In the genomic region with DNA sequence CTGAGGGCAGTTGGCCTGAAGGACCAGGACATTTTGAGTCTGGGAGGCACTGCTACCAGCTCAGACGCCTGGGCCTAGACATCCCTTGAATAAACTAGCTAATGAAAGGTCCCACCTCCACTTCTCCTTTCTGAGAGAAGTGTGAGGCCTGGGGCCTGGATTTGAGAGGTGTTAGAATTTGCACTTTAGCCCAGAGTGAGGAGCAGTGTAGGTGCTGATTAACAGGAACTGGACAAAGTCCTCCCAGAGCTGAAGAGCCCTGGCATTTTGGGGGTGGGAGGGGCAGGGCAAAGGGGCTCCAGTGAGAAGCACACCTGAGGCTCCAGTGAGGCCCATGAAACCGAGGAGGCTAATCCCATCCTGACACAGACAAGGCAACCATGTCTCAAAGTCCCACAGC, we compare ENCODE assay signal across 15 cellular contexts. TPM values are rescaled to one million over a fixed set of nuclear protein-coding genes. Genes with fewer than 3 reads are reported as not detected.
DNase-seq lines count a peak whose midpoint lies in the region; ATAC-seq, FAIRE-seq and TF ChIP-seq lines count a peak whose summit lies in the region.
"Had no signal": no experiment of that assay in that cellular context is flagged by ENCODE, and none has a peak within 500 bp of the region (broad histone marks: within the 10 kb centered on the region; RNA-seq: fewer than 3 reads in every experiment).

No MANE protein-coding gene starts in this region.

- in situ Hi-C loops in HepG2 (cut with HindIII; ENCODE audit: extremely low pct_ligation_motif_present, low pct_unique_long_range_greater_than_20kb) = no loop called here

- TF ChIP-seq CTCF in PC-9 (conservative IDR thresholded peaks at IDR 0.05) = no peak
- no peak for TF ChIP-seq CTCF in HepG2 (CRISPR knock-in tag; IDR thresholded peaks at IDR 0.05)

- TF ChIP-seq RAD21 in HepG2 (CRISPR knock-in tag; IDR thresholded peaks at IDR 0.05) = no peak

- ATAC-seq in HepG2 = peak; percentile 47
- ATAC-seq in HG02884 (IDR thresholded peaks at IDR 0.05; ENCODE audit: unreplicated experiment) = no peak

- no peaks in the 10 kb centered on the region for H3K27me3 ChIP-seq in PC-9 (ENCODE audit: insufficient read depth, low read depth)
- no peaks in the 10 kb centered on the region for H3K27me3 ChIP-seq in HepG2 (ENCODE audit: control insufficient read depth in 1 of 2, insufficient read depth in 2 of 2, low read length in 2 of 2)
- H3K27me3 ChIP-seq: BLaER1 treated with 17β-estradiol and CSF1 and Interleukin-3, amounts not matched to agents 10 nM and 100 nM; SJSA1 had no signal

- TF ChIP-seq POLR2A in HepG2 (IDR thresholded peaks at IDR 0.05; ENCODE audit: insufficient read depth in 1 of 2, low read depth in 2 of 2, low read length in 2 of 2) = no peak

- H3F3A ChIP-seq in PC-9 (ENCODE audit: insufficient read depth, low read depth) = peaks cover 14% of the 10 kb centered on the region

- peak; percentile 37 for DNase-seq in CD1c-positive myeloid dendritic cell (ENCODE audit: extremely low spot score)
- DNase-seq in PC-9 = no peak
- no peak for DNase-seq in HepG2 (ENCODE audit: low spot score)
- DNase-seq in NCI-H446 (lab: John Stamatoyannopoulos, UW) = no peak
- DNase-seq in activated CD8-positive, alpha-beta memory T cell treated with anti-CD3 and anti-CD28 coated beads for 24 hours = no peak
- DNase-seq: DMS153, EL, IMR-90, NCI-H1436 treated with DMSO at 0.1 percent for 48 hours, NCI-H2081, NCI-H526 had no signal

- H3K9me3 ChIP-seq in PC-9 (ENCODE audit: insufficient read depth, low read depth) = no peaks in the 10 kb centered on the region
- no peaks in the 10 kb centered on the region for H3K9me3 ChIP-seq in HepG2 (ENCODE audit: low read length)
- H3K9me3 ChIP-seq: BLaER1 treated with 17β-estradiol and CSF1 and Interleukin-3, amounts not matched to agents 10 nM and 100 nM; SJSA1 had no signal

- H3K36me3 ChIP-seq in PC-9 (ENCODE audit: low read depth) = no peaks in the 10 kb centered on the region
- no peaks in the 10 kb centered on the region for H3K36me3 ChIP-seq in HepG2 (replicated peaks in 1 of 2; ENCODE audit: control insufficient read depth in 1 of 2, insufficient read depth in 2 of 2, low read length in 2 of 2)
- H3K36me3 ChIP-seq: BLaER1 treated with 17β-estradiol and CSF1 and Interleukin-3, amounts not matched to agents 10 nM and 100 nM; SJSA1 had no signal

- H3K9me2 ChIP-seq in PC-9 (ENCODE audit: insufficient read depth) = no peaks in the 10 kb centered on the region

- CTCF ChIA-PET in PC-9 (lab: Charles Lee) (no interaction called here), HepG2 (lab: Yijun Ruan, JAX; ENCODE audit: low intra/inter-chr PET ratio, low total read pairs) (no interaction called here)

- H4K20me1 ChIP-seq in PC-9 (ENCODE audit: insufficient read depth) (no peaks in the 10 kb centered on the region), HepG2 (ENCODE audit: insufficient read depth, low read length) (no peaks in the 10 kb centered on the region)
- H4K20me1 ChIP-seq: BLaER1 treated with 17β-estradiol and CSF1 and Interleukin-3, amounts not matched to agents 10 nM and 100 nM had no signal

- POLR2A ChIA-PET in PC-9 (lab: Charles Lee; ENCODE audit: unreplicated experiment) (interaction anchor here (0.6 kb wide), 1 partner anchor 89 kb away, joined by 6 read pairs; no protein-coding TSS in a partner anchor), HepG2 (lab: Yijun Ruan, JAX) (interaction anchor here (0.7 to 1.3 kb wide), 4 partner anchors 9 to 38 kb away, joined by 3 to 5 read pairs (median 4); a partner anchor contains a TSS)

- BruUV-seq in PC-9 (replicated peaks; lab: Mats Ljungman, UMichigan) = no TSS peak
- BruUV-seq in HepG2 (replicated peaks; lab: Mats Ljungman, UMichigan) = no TSS peak

- TF ChIP-seq EP300 in HepG2 (IDR thresholded peaks at IDR 0.05; ENCODE audit: low read depth in 2 of 2, low read length in 2 of 2) = no peak
- no peak for TF ChIP-seq EP300 in HepG2 (CRISPR knock-in tag; IDR thresholded peaks at IDR 0.05; ENCODE audit: borderline replicate concordance)

- H3K4me2 ChIP-seq in PC-9 (peak overlapping the region; percentile 34; the same call in 1 of the 2 replicates), HepG2 (ENCODE audit: low read depth, low read length) (peak overlapping the region; percentile 58)
- H3K4me2 ChIP-seq: BLaER1 treated with 17β-estradiol and CSF1 and Interleukin-3, amounts not matched to agents 10 nM and 100 nM had no signal

- intact Hi-C loops in PC-9 (cut with micrococcal nuclease; ENCODE audit: unreplicated experiment) = no loop called here
- intact Hi-C loops in HepG2 (cut with micrococcal nuclease; ENCODE audit: unreplicated experiment) = no loop called here

- H3K79me2 ChIP-seq in PC-9 (ENCODE audit: low read depth) (no peaks in the 10 kb centered on the region), HepG2 (ENCODE audit: insufficient read depth, low read length) (no peaks in the 10 kb centered on the region)

- H3K4me3 ChIP-seq in PC-9 = no peak overlapping the region
- H3K4me3 ChIP-seq in HepG2 (replicated peaks in 1 of 3; ENCODE audit: insufficient read depth in 1 of 3, low read depth in 2 of 3, low read length in 3 of 3) = peak overlapping the region in 1 of 3 experiments; percentile 7; a peak in 1 of 6 replicates
- H3K4me3 ChIP-seq: BLaER1 treated with 17β-estradiol and CSF1 and Interleukin-3, amounts not matched to agents 10 nM and 100 nM; SJSA1 had no signal

- WGBS in HepG2 (ENCODE audit: low lambda C conversion rate) = 5% methylated on average over 2 of the region's 2 CpGs

- peaks cover 5% of the 10 kb centered on the region for H3K4me1 ChIP-seq in PC-9 (replicated peaks; ENCODE audit: insufficient read depth)
- peaks cover 60% of the 10 kb centered on the region for H3K4me1 ChIP-seq in HepG2 (ENCODE audit: insufficient read depth, low read length)
- H3K4me1 ChIP-seq: SJSA1 had no signal

- FAIRE-seq in HepG2 (lab: Jason Lieb, UNC) = no peak
- FAIRE-seq: GM18507 had no signal

- H3K27ac ChIP-seq in PC-9 = no peak overlapping the region
- no peak overlapping the region for H3K27ac ChIP-seq in HepG2 (ENCODE audit: extremely low read length, insufficient read depth, low read length)
- H3K27ac ChIP-seq: BLaER1 treated with 17β-estradiol and CSF1 and Interleukin-3, amounts not matched to agents 10 nM and 100 nM; SJSA1 had no signal

- no peak overlapping the region for H3K9ac ChIP-seq in HepG2 (ENCODE audit: insufficient read depth, low read depth, low read length)
- H3K9ac ChIP-seq: BLaER1 treated with 17β-estradiol and CSF1 and Interleukin-3, amounts not matched to agents 10 nM and 100 nM had no signal

- no peak overlapping the region for H2AFZ ChIP-seq in PC-9
- no peak overlapping the region for H2AFZ ChIP-seq in HepG2 (ENCODE audit: low read length)

RNA-seq across cellular contexts. Expression of a gene that starts 15.2 kb away (rescaled TPM):
- total RNA-seq in PC-9 (2021) (218 and 264 TPM in 2 replicates), HepG2 (2016; rRNA removed; fragmentation: Illumina TruSeq; extraction: Trizol) (62.9 and 120 TPM in 2 replicates)
- 32.1 and 33.8 TPM in 2 replicates for total RNA-seq in HepG2 (2016; cell fraction: cytosol; rRNA removed; fragmentation: Illumina TruSeq; extraction: Trizol; ENCODE audit: low read depth)
- 60.0 and 120 TPM in 2 replicates for total RNA-seq in HepG2 (2016; cell fraction: insoluble cytoplasmic fraction; rRNA removed; fragmentation: Illumina TruSeq; extraction: Trizol)
- 66.6 and 68.6 TPM in 2 replicates for total RNA-seq in HepG2 (2016; cell fraction: membrane; rRNA removed; fragmentation: Illumina TruSeq; extraction: Trizol)
- 104 and 128 TPM in 2 replicates for total RNA-seq in HepG2 (2016; cell fraction: nucleus; rRNA removed; fragmentation: Illumina TruSeq; extraction: Trizol)
- polyA plus RNA-seq in HepG2 (2011; rRNA removed) = 159 and 209 TPM in 2 replicates
- polyA plus RNA-seq in HepG2 (2011; cell fraction: cytosol; rRNA removed) = 144 and 165 TPM in 2 replicates
- 113 and 131 TPM in 2 replicates for polyA plus RNA-seq in HepG2 (2011; cell fraction: nucleus; rRNA removed)
- polyA plus RNA-seq in HepG2 (2012) = 119 and 235 TPM in 2 replicates
- 34.6 and 34.8 TPM in 2 replicates for polyA plus RNA-seq in HepG2 (2016; cell fraction: cytosol; fragmentation: Illumina TruSeq; extraction: Trizol; ENCODE audit: low read depth)
- 74.0 and 78.9 TPM in 2 replicates for polyA plus RNA-seq in HepG2 (2016; cell fraction: insoluble cytoplasmic fraction; fragmentation: Illumina TruSeq; extraction: Trizol; ENCODE audit: low read depth)
- 51.1 and 55.4 TPM in 2 replicates for polyA plus RNA-seq in HepG2 (2016; cell fraction: membrane; fragmentation: Illumina TruSeq; extraction: Trizol; ENCODE audit: low read depth)
- 197 and 219 TPM in 2 replicates for polyA plus RNA-seq in HepG2 (2016; cell fraction: nucleus; fragmentation: Illumina TruSeq; extraction: Trizol; ENCODE audit: insufficient read depth, low read depth)
- polyA minus RNA-seq in HepG2 (2011; rRNA and poly(A)+ RNA removed; ENCODE audit: low replicate concordance) = 282 and 502 TPM in 2 replicates
- 101 and 104 TPM in 2 replicates for polyA minus RNA-seq in HepG2 (2011; cell fraction: cytosol; rRNA and poly(A)+ RNA removed)
- polyA minus RNA-seq in HepG2 (2011; cell fraction: nucleus; rRNA and poly(A)+ RNA removed) = 52.3 and 68.3 TPM in 2 replicates

RNA-seq across cellular contexts. Expression of a gene that starts 47.1 kb away (rescaled TPM):
- 332 and 411 TPM in 2 replicates for total RNA-seq in PC-9 (2021)
- 86.1 and 94.9 TPM in 2 replicates for total RNA-seq in HepG2 (2016; rRNA removed; fragmentation: Illumina TruSeq; extraction: Trizol)
- 77.4 and 107 TPM in 2 replicates for total RNA-seq in HepG2 (2016; cell fraction: cytosol; rRNA removed; fragmentation: Illumina TruSeq; extraction: Trizol; ENCODE audit: low read depth)
- 86.7 and 87.8 TPM in 2 replicates for total RNA-seq in HepG2 (2016; cell fraction: insoluble cytoplasmic fraction; rRNA removed; fragmentation: Illumina TruSeq; extraction: Trizol)
- 72.8 and 102 TPM in 2 replicates for total RNA-seq in HepG2 (2016; cell fraction: membrane; rRNA removed; fragmentation: Illumina TruSeq; extraction: Trizol)
- 32.5 and 36.8 TPM in 2 replicates for total RNA-seq in HepG2 (2016; cell fraction: nucleus; rRNA removed; fragmentation: Illumina TruSeq; extraction: Trizol)
- 45.2 and 45.3 TPM in 2 replicates for polyA plus RNA-seq in HepG2 (2011; rRNA removed)
- 60.1 and 80.0 TPM in 2 replicates for polyA plus RNA-seq in HepG2 (2011; cell fraction: cytosol; rRNA removed)
- polyA plus RNA-seq in HepG2 (2011; cell fraction: nucleus; rRNA removed) = 24.9 and 30.3 TPM in 2 replicates
- polyA plus RNA-seq in HepG2 (2012) = 32.6 and 51.2 TPM in 2 replicates
- polyA plus RNA-seq in HepG2 (2016; cell fraction: cytosol; fragmentation: Illumina TruSeq; extraction: Trizol; ENCODE audit: low read depth) = 104 and 131 TPM in 2 replicates
- 99.5 and 113 TPM in 2 replicates for polyA plus RNA-seq in HepG2 (2016; cell fraction: insoluble cytoplasmic fraction; fragmentation: Illumina TruSeq; extraction: Trizol; ENCODE audit: low read depth)
- 79.5 and 101 TPM in 2 replicates for polyA plus RNA-seq in HepG2 (2016; cell fraction: membrane; fragmentation: Illumina TruSeq; extraction: Trizol; ENCODE audit: low read depth)
- 58.8 and 65.6 TPM in 2 replicates for polyA plus RNA-seq in HepG2 (2016; cell fraction: nucleus; fragmentation: Illumina TruSeq; extraction: Trizol; ENCODE audit: insufficient read depth, low read depth)
- polyA minus RNA-seq in HepG2 (2011; rRNA and poly(A)+ RNA removed; ENCODE audit: low replicate concordance) = 39.3 and 98.7 TPM in 2 replicates
- 20.1 and 31.3 TPM in 2 replicates for polyA minus RNA-seq in HepG2 (2011; cell fraction: cytosol; rRNA and poly(A)+ RNA removed)
- polyA minus RNA-seq in HepG2 (2011; cell fraction: nucleus; rRNA and poly(A)+ RNA removed) = 8.5 and 11.1 TPM in 2 replicates

RNA-seq across cellular contexts. Expression of a gene that starts 57.2 kb away (rescaled TPM):
- 87.8 and 104 TPM in 2 replicates for total RNA-seq in PC-9 (2021)
- 30.1 and 39.9 TPM in 2 replicates for total RNA-seq in HepG2 (2016; rRNA removed; fragmentation: Illumina TruSeq; extraction: Trizol)
- 7.4 and 8.7 TPM in 2 replicates for total RNA-seq in HepG2 (2016; cell fraction: cytosol; rRNA removed; fragmentation: Illumina TruSeq; extraction: Trizol; ENCODE audit: low read depth)
- total RNA-seq in HepG2 (2016; cell fraction: insoluble cytoplasmic fraction; rRNA removed; fragmentation: Illumina TruSeq; extraction: Trizol) = 30.9 and 34.3 TPM in 2 replicates
- 22.3 and 27.4 TPM in 2 replicates for total RNA-seq in HepG2 (2016; cell fraction: membrane; rRNA removed; fragmentation: Illumina TruSeq; extraction: Trizol)
- 30.0 and 36.8 TPM in 2 replicates for total RNA-seq in HepG2 (2016; cell fraction: nucleus; rRNA removed; fragmentation: Illumina TruSeq; extraction: Trizol)
- polyA plus RNA-seq in HepG2 (2011; rRNA removed) = 28.3 and 30.2 TPM in 2 replicates
- polyA plus RNA-seq in HepG2 (2011; cell fraction: cytosol; rRNA removed) = 19.6 and 22.6 TPM in 2 replicates
- 21.7 and 24.1 TPM in 2 replicates for polyA plus RNA-seq in HepG2 (2011; cell fraction: nucleus; rRNA removed)
- polyA plus RNA-seq in HepG2 (2012) = 33.6 and 34.8 TPM in 2 replicates
- 1.4 and 1.7 TPM in 2 replicates for polyA plus RNA-seq in HepG2 (2016; cell fraction: cytosol; fragmentation: Illumina TruSeq; extraction: Trizol; ENCODE audit: low read depth)
- 17.7 and 24.1 TPM in 2 replicates for polyA plus RNA-seq in HepG2 (2016; cell fraction: insoluble cytoplasmic fraction; fragmentation: Illumina TruSeq; extraction: Trizol; ENCODE audit: low read depth)
- 3.9 and 5.5 TPM in 2 replicates for polyA plus RNA-seq in HepG2 (2016; cell fraction: membrane; fragmentation: Illumina TruSeq; extraction: Trizol; ENCODE audit: low read depth)
- 28.8 and 32.3 TPM in 2 replicates for polyA plus RNA-seq in HepG2 (2016; cell fraction: nucleus; fragmentation: Illumina TruSeq; extraction: Trizol; ENCODE audit: insufficient read depth, low read depth)
- polyA minus RNA-seq in HepG2 (2011; rRNA and poly(A)+ RNA removed; ENCODE audit: low replicate concordance) = 33.9 and 80.3 TPM in 2 replicates
- 28.8 and 37.8 TPM in 2 replicates for polyA minus RNA-seq in HepG2 (2011; cell fraction: cytosol; rRNA and poly(A)+ RNA removed)
- 41.6 and 55.4 TPM in 2 replicates for polyA minus RNA-seq in HepG2 (2011; cell fraction: nucleus; rRNA and poly(A)+ RNA removed)

RNA-seq across cellular contexts. Expression of a gene that starts 57.3 kb away (rescaled TPM):
- total RNA-seq in PC-9 (2021) (93.3 and 131 TPM in 2 replicates), HepG2 (2016; rRNA removed; fragmentation: Illumina TruSeq; extraction: Trizol) (32.2 and 43.1 TPM in 2 replicates)
- total RNA-seq in HepG2 (2016; cell fraction: cytosol; rRNA removed; fragmentation: Illumina TruSeq; extraction: Trizol; ENCODE audit: low read depth) = 13.6 and 15.4 TPM in 2 replicates
- total RNA-seq in HepG2 (2016; cell fraction: insoluble cytoplasmic fraction; rRNA removed; fragmentation: Illumina TruSeq; extraction: Trizol) = 25.7 and 41.7 TPM in 2 replicates
- total RNA-seq in HepG2 (2016; cell fraction: membrane; rRNA removed; fragmentation: Illumina TruSeq; extraction: Trizol) = 30.2 and 30.9 TPM in 2 replicates
- 30.6 and 31.6 TPM in 2 replicates for total RNA-seq in HepG2 (2016; cell fraction: nucleus; rRNA removed; fragmentation: Illumina TruSeq; extraction: Trizol)
- polyA plus RNA-seq in HepG2 (2011; rRNA removed) = 57.3 and 80.7 TPM in 2 replicates
- 34.2 and 64.8 TPM in 2 replicates for polyA plus RNA-seq in HepG2 (2011; cell fraction: cytosol; rRNA removed)
- 266 and 313 TPM in 2 replicates for polyA plus RNA-seq in HepG2 (2011; cell fraction: nucleus; rRNA removed)
- 35.6 and 48.5 TPM in 2 replicates for polyA plus RNA-seq in HepG2 (2012)
- 8.5 and 9.3 TPM in 2 replicates for polyA plus RNA-seq in HepG2 (2016; cell fraction: cytosol; fragmentation: Illumina TruSeq; extraction: Trizol; ENCODE audit: low read depth)
- 34.1 and 37.8 TPM in 2 replicates for polyA plus RNA-seq in HepG2 (2016; cell fraction: insoluble cytoplasmic fraction; fragmentation: Illumina TruSeq; extraction: Trizol; ENCODE audit: low read depth)
- 21.1 and 23.2 TPM in 2 replicates for polyA plus RNA-seq in HepG2 (2016; cell fraction: membrane; fragmentation: Illumina TruSeq; extraction: Trizol; ENCODE audit: low read depth)
- 78.0 and 78.1 TPM in 2 replicates for polyA plus RNA-seq in HepG2 (2016; cell fraction: nucleus; fragmentation: Illumina TruSeq; extraction: Trizol; ENCODE audit: insufficient read depth, low read depth)
- 47.8 and 141 TPM in 2 replicates for polyA minus RNA-seq in HepG2 (2011; rRNA and poly(A)+ RNA removed; ENCODE audit: low replicate concordance)
- 30.6 and 39.4 TPM in 2 replicates for polyA minus RNA-seq in HepG2 (2011; cell fraction: cytosol; rRNA and poly(A)+ RNA removed)
- 37.0 and 47.4 TPM in 2 replicates for polyA minus RNA-seq in HepG2 (2011; cell fraction: nucleus; rRNA and poly(A)+ RNA removed)

RNA-seq across cellular contexts. Expression of a gene that starts 57.7 kb away (rescaled TPM):
- total RNA-seq in PC-9 (2021) = 7.6 and 10.6 TPM in 2 replicates
- total RNA-seq in HepG2 (2016; rRNA removed; fragmentation: Illumina TruSeq; extraction: Trizol) = 4.0 and 9.8 TPM in 2 replicates
- 1.2 and 1.9 TPM in 2 replicates for total RNA-seq in HepG2 (2016; cell fraction: cytosol; rRNA removed; fragmentation: Illumina TruSeq; extraction: Trizol; ENCODE audit: low read depth)
- 3.4 and 11.2 TPM in 2 replicates for total RNA-seq in HepG2 (2016; cell fraction: insoluble cytoplasmic fraction; rRNA removed; fragmentation: Illumina TruSeq; extraction: Trizol)
- 3.6 and 3.7 TPM in 2 replicates for total RNA-seq in HepG2 (2016; cell fraction: membrane; rRNA removed; fragmentation: Illumina TruSeq; extraction: Trizol)
- 11.2 and 11.6 TPM in 2 replicates for total RNA-seq in HepG2 (2016; cell fraction: nucleus; rRNA removed; fragmentation: Illumina TruSeq; extraction: Trizol)
- polyA plus RNA-seq in HepG2 (2011; rRNA removed) = 7.3 and 9.2 TPM in 2 replicates
- polyA plus RNA-seq in HepG2 (2011; cell fraction: cytosol; rRNA removed) = 7.8 and 9.7 TPM in 2 replicates
- polyA plus RNA-seq in HepG2 (2011; cell fraction: nucleus; rRNA removed) = 27.5 and 33.9 TPM in 2 replicates
- 12.4 and 17.0 TPM in 2 replicates for polyA plus RNA-seq in HepG2 (2012)
- 0.63 and 1.3 TPM in 2 replicates for polyA plus RNA-seq in HepG2 (2016; cell fraction: cytosol; fragmentation: Illumina TruSeq; extraction: Trizol; ENCODE audit: low read depth)
- 5.1 TPM in 2 replicates for polyA plus RNA-seq in HepG2 (2016; cell fraction: insoluble cytoplasmic fraction; fragmentation: Illumina TruSeq; extraction: Trizol; ENCODE audit: low read depth)
- 1.7 and 2.3 TPM in 2 replicates for polyA plus RNA-seq in HepG2 (2016; cell fraction: membrane; fragmentation: Illumina TruSeq; extraction: Trizol; ENCODE audit: low read depth)
- polyA plus RNA-seq in HepG2 (2016; cell fraction: nucleus; fragmentation: Illumina TruSeq; extraction: Trizol; ENCODE audit: insufficient read depth, low read depth) = 34.8 and 35.7 TPM in 2 replicates
- polyA minus RNA-seq in HepG2 (2011; rRNA and poly(A)+ RNA removed; ENCODE audit: low replicate concordance) = 6.9 and 11.0 TPM in 2 replicates
- 7.5 and 8.8 TPM in 2 replicates for polyA minus RNA-seq in HepG2 (2011; cell fraction: cytosol; rRNA and poly(A)+ RNA removed)
- polyA minus RNA-seq in HepG2 (2011; cell fraction: nucleus; rRNA and poly(A)+ RNA removed) = 10.3 and 11.5 TPM in 2 replicates
